Comparison of ENCODE assay signal across 18 cellular contexts in the genomic region with DNA sequence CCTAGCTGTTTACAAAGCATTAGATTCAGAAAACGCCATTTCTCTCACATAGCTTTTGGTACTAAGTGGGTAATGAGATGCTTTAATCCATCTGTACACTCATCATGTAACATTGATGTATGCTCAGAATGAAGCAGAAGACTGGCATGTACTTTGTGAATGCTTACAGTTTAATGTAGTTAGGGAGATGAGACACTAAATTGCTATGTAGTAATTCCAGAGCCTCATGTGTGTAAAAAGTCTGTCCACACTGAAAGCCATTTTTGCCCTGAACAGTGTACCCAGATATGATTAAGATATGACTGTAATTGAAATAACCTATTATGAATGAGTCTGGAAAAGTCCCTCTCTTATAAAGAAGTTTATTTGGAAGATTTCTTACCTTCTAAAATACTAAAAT.
"Had no signal": no experiment of that assay in that cellular context is flagged by ENCODE, and none has a peak within 500 bp of the region (broad histone marks: within the 10 kb centered on the region; RNA-seq: fewer than 3 reads in every experiment).

No MANE protein-coding gene starts in this region.

- H3K27me3 ChIP-seq: gastroesophageal sphincter, neural progenitor cell, ovary had no signal

- H3K4me3 ChIP-seq: gastroesophageal sphincter, left ventricle myocardium inferior, lower lobe of right lung, neural progenitor cell, ovary, smooth muscle cell had no signal

- H3K4me2 ChIP-seq: neural progenitor cell, smooth muscle cell had no signal

- ATAC-seq: gastroesophageal sphincter; left cardiac atrium; lower lobe of right lung; natural killer cell treated with Interleukin-12 subunit alpha and Interleukin-12 subunit beta and Interleukin-15 and Interleukin-18, amount 100 ng/mL, for 72 hours; right cardiac atrium had no signal

- H3K27ac ChIP-seq: gastroesophageal sphincter, left ventricle myocardium inferior, lower lobe of right lung, neural progenitor cell, ovary had no signal

- FAIRE-seq: endometrium had no signal

- DNase-seq: effector memory CD4-positive, alpha-beta T cell; glutamatergic neuron; islet precursor cell; left cardiac atrium; left ventricle myocardium inferior; lower lobe of right lung; mesenchymal stem cell; midbrain; nucleus accumbens; ovary; right cardiac atrium; stimulated activated CD4-positive, alpha-beta T cell treated with anti-CD3 and anti-CD28 coated beads, Interleukin-2, amount 100 ng/mL, for 48 hours; stimulated activated naive CD4-positive, alpha-beta T cell treated with Interleukin-2 at 50 U/mL for 16 hours had no signal

- H2AFZ ChIP-seq: neural progenitor cell had no signal

- H3K9me3 ChIP-seq: gastroesophageal sphincter, left ventricle myocardium inferior, lower lobe of right lung, ovary had no signal

- H3K9ac ChIP-seq: neural progenitor cell had no signal

- H3K4me1 ChIP-seq: gastroesophageal sphincter, left ventricle myocardium inferior, lower lobe of right lung, neural progenitor cell had no signal

- H3K36me3 ChIP-seq: neural progenitor cell, ovary had no signal
